23 cellular contexts compared by ENCODE assay signal in the genomic region with DNA sequence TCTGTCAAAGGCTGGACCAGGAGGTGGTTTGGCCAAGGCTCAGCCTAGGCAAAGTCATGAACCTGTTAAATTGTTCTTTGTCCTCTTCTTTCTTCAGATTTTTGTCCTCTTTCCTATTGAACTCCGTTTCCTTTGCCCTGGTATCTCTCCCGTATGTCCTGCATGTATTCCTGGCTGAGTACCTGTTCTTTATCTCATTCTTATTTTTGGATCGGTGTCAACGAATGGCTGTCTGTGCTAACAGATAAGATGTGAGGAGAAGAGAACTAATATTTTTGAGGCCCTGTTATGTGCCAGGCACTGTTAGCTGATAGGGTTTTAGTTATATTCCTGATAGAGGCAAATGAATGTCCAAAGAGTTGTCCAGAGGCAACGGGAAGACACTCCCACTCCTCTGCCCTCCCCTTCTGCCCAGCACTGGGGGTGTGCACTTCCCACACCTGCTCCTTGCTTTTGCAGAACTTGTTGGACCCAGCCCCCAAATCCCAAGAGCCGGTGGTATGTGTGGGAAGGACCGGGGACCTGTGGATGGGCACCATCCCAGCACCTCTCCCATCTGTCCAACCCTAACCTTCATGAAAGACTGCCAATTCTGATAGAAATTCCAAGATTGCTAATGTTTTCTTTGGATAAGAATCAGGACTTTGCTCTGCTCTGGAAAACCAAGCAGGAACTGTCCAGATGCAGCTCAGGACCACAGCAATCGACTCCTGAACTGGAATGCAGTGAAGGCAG. TPM values are rescaled to one million over a fixed set of nuclear protein-coding genes. Genes with fewer than 3 reads are reported as not detected.
DNase-seq lines count a peak whose midpoint lies in the region; ATAC-seq, FAIRE-seq and TF ChIP-seq lines count a peak whose summit lies in the region.
"Had no signal": no experiment of that assay in that cellular context is flagged by ENCODE, and none has a peak within 500 bp of the region (broad histone marks: within the 10 kb centered on the region; RNA-seq: fewer than 3 reads in every experiment).

No MANE protein-coding gene starts in this region.

- no peak overlapping the region for H3K18ac ChIP-seq in H1 (ENCODE audit: extremely low read depth, low read length)

- H4K5ac ChIP-seq in H1 (ENCODE audit: insufficient read length, low read depth, low read length): no peak overlapping the region

- H3K9ac ChIP-seq in PC-3 (ENCODE audit: low read length) (no peak overlapping the region), H1 (replicated peaks in 1 of 4; ENCODE audit: extremely low read depth in 1 of 4, low read depth in 3 of 4, low read length in 3 of 4) (no peak overlapping the region)

- POLR2A ChIA-PET in PC-3 (lab: Charles Lee; ENCODE audit: unreplicated experiment) (no interaction called here), H1 (lab: Charles Lee; ENCODE audit: partially characterized antibody) (interaction anchor here (0.6 to 1.7 kb wide), 3 partner anchors 10 to 28 kb away, joined by 3 to 4 read pairs (median 3); no protein-coding TSS in a partner anchor)

- H3F3A ChIP-seq in PC-3 (ENCODE audit: low read length, unreplicated experiment): no peaks in the 10 kb centered on the region

- no peak for TF ChIP-seq RAD21 in H1 (IDR thresholded peaks at IDR 0.05 in 1 of 2, conservative IDR thresholded peaks at IDR 0.05 in 1 of 2; ENCODE audit: low read depth in 2 of 2, low read length in 2 of 2)

- no peak for TF ChIP-seq EP300 in H1 (IDR thresholded peaks at IDR 0.05; ENCODE audit: borderline replicate concordance in 1 of 2, low read depth in 2 of 2, low read length in 2 of 2)

- H3K36me3 ChIP-seq in PC-3 (ENCODE audit: low read depth, low read length) (no peaks in the 10 kb centered on the region), H1 (ENCODE audit: control insufficient read depth in 2 of 4, insufficient read depth in 4 of 4, low read length in 3 of 4) (peaks cover 0 to 19% (median 0%) of the 10 kb centered on the region in 4 experiments; a peak in 2 of 8 replicates)
- H3K36me3 ChIP-seq: SJSA1, thoracic aorta had no signal

- DNase-seq in DMS 273 treated with DMSO at 0.1 percent for 48 hours (lab: John Stamatoyannopoulos, UW): peak; percentile 48
- peak; percentile 8 for DNase-seq in PC-3
- no peak for DNase-seq in H1 (ENCODE audit: low read depth in 1 of 2, low spot score in 2 of 2)
- no peak for DNase-seq in DMS53 treated with DMSO at 0.1 percent for 48 hours (lab: John Stamatoyannopoulos, UW; ENCODE audit: unreplicated experiment)
- DNase-seq in activated naive CD4-positive, alpha-beta T cell treated with anti-CD3 and anti-CD28 coated beads, Interleukin-2, amount 10 ng/mL, durations not matched to agents 7 days and 5 days: no peak
- DNase-seq: activated CD4-positive, alpha-beta T cell treated with anti-CD3 and anti-CD28 coated beads for 4 hours; BE2C; cortex of kidney; HCEC 1CT; naive thymus-derived CD4-positive, alpha-beta T cell; NCI-H187; NCI-H510A; T-helper 9 cell had no signal

- TF ChIP-seq CTCF in PC-3 (conservative IDR thresholded peaks at IDR 0.05; ENCODE audit: low read depth, low read length): no peak
- TF ChIP-seq CTCF in H1 (IDR thresholded peaks at IDR 0.05; ENCODE audit: control extremely low read depth in 1 of 3, insufficient read depth in 1 of 3, low read depth in 1 of 3, low read length in 3 of 3): no peak
- TF ChIP-seq CTCF in nephron (IDR thresholded peaks at IDR 0.05; ENCODE audit: unreplicated experiment in 3 of 3): no peak

- H3K4ac ChIP-seq in H1 (replicated peaks; ENCODE audit: insufficient read length, low read depth, low read length): no peak overlapping the region

- H2AFZ ChIP-seq in PC-3 (ENCODE audit: low read length): no peak overlapping the region
- no peak overlapping the region for H2AFZ ChIP-seq in H1 (ENCODE audit: low read length)

- H3K23me2 ChIP-seq in H1 (ENCODE audit: low read depth, low read length): no peaks in the 10 kb centered on the region

- H2AK5ac ChIP-seq in H1 (ENCODE audit: low read depth, low read length): no peak overlapping the region

- H2BK15ac ChIP-seq in H1 (ENCODE audit: low read length): no peak overlapping the region

- CTCF ChIA-PET in PC-3 (lab: Charles Lee): no interaction called here
- CTCF ChIA-PET in H1 (lab: Charles Lee; ENCODE audit: partially characterized antibody): interaction anchor here (0.6 to 1.2 kb wide), 2 partner anchors 43 to 183 kb away, joined by 3 read pairs; no protein-coding TSS in a partner anchor
- CTCF ChIA-PET in activated naive CD4-positive, alpha-beta T cell treated with anti-CD3 and anti-CD28 coated beads, Interleukin-2, amount 10 ng/mL, durations not matched to agents 7 days and 5 days (lab: Charles Lee): no interaction called here

- H3K4me1 Mint-ChIP-seq in nephron: peaks cover 15% of the 10 kb centered on the region
- peaks cover 10% of the 10 kb centered on the region for H3K4me1 Mint-ChIP-seq in activated naive CD4-positive, alpha-beta T cell treated with anti-CD3 and anti-CD28 coated beads, Interleukin-2, amount 10 ng/mL, durations not matched to agents 7 days and 5 days

- peak overlapping the region; percentile 48 for H2BK120ac ChIP-seq in H1 (replicated peaks; ENCODE audit: low read depth, low read length)

- H2BK12ac ChIP-seq in H1 (ENCODE audit: low read depth, low read length): no peak overlapping the region; the same call in 1 of the 2 replicates

- no TSS peak for BruUV-seq in PC-3 (replicated peaks; lab: Mats Ljungman, UMichigan)

- H3K27ac Mint-ChIP-seq in nephron: peak overlapping the region in 2 of 3 experiments; percentile 0
- no peak overlapping the region for H3K27ac Mint-ChIP-seq in activated naive CD4-positive, alpha-beta T cell treated with anti-CD3 and anti-CD28 coated beads, Interleukin-2, amount 10 ng/mL, durations not matched to agents 7 days and 5 days
- H3K27ac Mint-ChIP-seq: stimulated activated effector memory CD8-positive, alpha-beta T cell treated with anti-CD3 and anti-CD28 coated beads, Interleukin-12 subunit alpha, Interleukin-12 subunit beta, amount 100 ng/mL, for 72 hours had no signal

- H3K27me3 Mint-ChIP-seq in nephron (ENCODE audit: low read depth): peaks cover 6% of the 10 kb centered on the region
- H3K27me3 Mint-ChIP-seq in activated naive CD4-positive, alpha-beta T cell treated with anti-CD3 and anti-CD28 coated beads, Interleukin-2, amount 10 ng/mL, durations not matched to agents 7 days and 5 days: no peaks in the 10 kb centered on the region
- H3K27me3 Mint-ChIP-seq: naive thymus-derived CD4-positive, alpha-beta T cell had no signal

- H3K79me2 ChIP-seq in PC-3 (ENCODE audit: low read length) (no peaks in the 10 kb centered on the region), H1 (ENCODE audit: control insufficient read depth in 1 of 2, insufficient read depth in 2 of 2, low read length in 2 of 2) (no peaks in the 10 kb centered on the region)

- H4K91ac ChIP-seq in H1 (replicated peaks; ENCODE audit: insufficient read length, low read length): no peak overlapping the region

- H3K4me1 ChIP-seq in PC-3 (ENCODE audit: insufficient read depth, low read length) (no peaks in the 10 kb centered on the region), H1 (replicated peaks in 1 of 4; ENCODE audit: control insufficient read depth in 3 of 4, insufficient read depth in 4 of 4, low read length in 3 of 4) (peaks cover 8 to 27% (median 19%) of the 10 kb centered on the region in 4 experiments)
- H3K4me1 ChIP-seq: BE2C had no signal

- TF ChIP-seq POLR2A in H1 (IDR thresholded peaks at IDR 0.05; ENCODE audit: control extremely low read depth in 1 of 2, low read depth in 2 of 2, low read length in 2 of 2): no peak

- no peaks in the 10 kb centered on the region for H4K20me1 ChIP-seq in PC-3 (ENCODE audit: low read length)
- H4K20me1 ChIP-seq in H1 (replicated peaks in 1 of 2; ENCODE audit: control insufficient read depth in 1 of 2, insufficient read depth in 2 of 2, low read length in 2 of 2): no peaks in the 10 kb centered on the region

- no peak overlapping the region for H3K4me2 ChIP-seq in PC-3 (ENCODE audit: low read length)
- H3K4me2 ChIP-seq in H1 (ENCODE audit: insufficient read depth in 1 of 2, low read depth in 2 of 2, low read length in 2 of 2): no peak overlapping the region

- no peak overlapping the region for H2BK20ac ChIP-seq in H1 (ENCODE audit: low read length)

- H3K27ac ChIP-seq in PC-3 (ENCODE audit: low read length) (no peak overlapping the region), H1 (ENCODE audit: low read depth, low read length) (no peak overlapping the region)
- H3K27ac ChIP-seq: ascending aorta, SJSA1, thoracic aorta had no signal

- no peaks in the 10 kb centered on the region for H3K9me2 ChIP-seq in PC-3 (replicated peaks; ENCODE audit: low read length)

- intact Hi-C loops in PC-3 (cut with micrococcal nuclease): no loop called here

- H3K4me3 Mint-ChIP-seq in nephron: no peak overlapping the region
- H3K4me3 Mint-ChIP-seq in activated naive CD4-positive, alpha-beta T cell treated with anti-CD3 and anti-CD28 coated beads, Interleukin-2, amount 10 ng/mL, durations not matched to agents 7 days and 5 days: no peak overlapping the region
- H3K4me3 Mint-ChIP-seq: naive thymus-derived CD4-positive, alpha-beta T cell; stimulated activated effector memory CD8-positive, alpha-beta T cell treated with anti-CD3 and anti-CD28 coated beads, Interleukin-12 subunit alpha, Interleukin-12 subunit beta, amount 100 ng/mL, for 72 hours had no signal

- FAIRE-seq in H1 (lab: Jason Lieb, UNC): no peak
- FAIRE-seq: frontal cortex had no signal

- H3K36me3 Mint-ChIP-seq in nephron (ENCODE audit: low read depth): no peaks in the 10 kb centered on the region
- peaks cover 2% of the 10 kb centered on the region for H3K36me3 Mint-ChIP-seq in activated naive CD4-positive, alpha-beta T cell treated with anti-CD3 and anti-CD28 coated beads, Interleukin-2, amount 10 ng/mL, durations not matched to agents 7 days and 5 days

- no peak overlapping the region for H3K56ac ChIP-seq in H1 (replicated peaks; ENCODE audit: insufficient read length, low read depth, low read length)

- ATAC-seq in PC-3 (peak; percentile 60), HG03469 (IDR thresholded peaks at IDR 0.05; ENCODE audit: unreplicated experiment) (no peak), HG02610 (IDR thresholded peaks at IDR 0.05; ENCODE audit: unreplicated experiment) (no peak)
- ATAC-seq: naive thymus-derived CD4-positive, alpha-beta T cell; stimulated activated effector memory CD8-positive, alpha-beta T cell treated with anti-CD3 and anti-CD28 coated beads, Interleukin-12 subunit alpha, Interleukin-12 subunit beta, amount 100 ng/mL, for 72 hours had no signal

- no peaks in the 10 kb centered on the region for H3K9me3 ChIP-seq in PC-3 (ENCODE audit: low read length)
- no peaks in the 10 kb centered on the region for H3K9me3 ChIP-seq in H1 (ENCODE audit: insufficient read depth in 2 of 2, low read depth in 1 of 2, low read length in 1 of 2)
- H3K9me3 ChIP-seq: ascending aorta, BE2C, SJSA1, thoracic aorta had no signal

- no peak overlapping the region for H4K8ac ChIP-seq in H1 (ENCODE audit: extremely low read depth, insufficient read depth, low read length)

- H3K4me3 ChIP-seq in PC-3 (ENCODE audit: low read length): no peak overlapping the region
- H3K4me3 ChIP-seq in H1 (ENCODE audit: extremely low read depth in 1 of 4, insufficient read depth in 2 of 4, low read depth in 3 of 4, low read length in 4 of 4): no peak overlapping the region
- H3K4me3 ChIP-seq: ascending aorta, lung, SJSA1, thoracic aorta had no signal

- no peak overlapping the region for H3K14ac ChIP-seq in H1 (ENCODE audit: insufficient read length)

- H3K79me1 ChIP-seq in H1 (ENCODE audit: low read depth, low read length): no peaks in the 10 kb centered on the region

- WGBS in H1 (ENCODE audit: extremely low coverage in 1 of 2, insufficient coverage in 1 of 2, insufficient read length in 1 of 2, insufficient replicate concordance in 2 of 2, low coverage in 1 of 2, low lambda C conversion rate in 2 of 2, missing lambda C conversion rate in 1 of 2), 2 experiments: 90% methylated on average over 8 of the region's 8 CpGs; no CpG with 5 or more reads in 1 of the 2 experiments

- no peak overlapping the region for H2BK5ac ChIP-seq in H1 (ENCODE audit: low read depth, low read length)

- H3K23ac ChIP-seq in H1 (ENCODE audit: insufficient read length): no peak overlapping the region

- H3K27me3 ChIP-seq in PC-3 (ENCODE audit: low read length) (no peaks in the 10 kb centered on the region), H1 (replicated peaks in 1 of 4; ENCODE audit: control insufficient read depth in 3 of 4, extremely low read depth in 1 of 4, insufficient read depth in 3 of 4, low read length in 3 of 4) (no peaks in the 10 kb centered on the region)
- H3K27me3 ChIP-seq: ascending aorta, BE2C, SJSA1 had no signal

- H3K9me3 Mint-ChIP-seq in nephron: no peaks in the 10 kb centered on the region
- H3K9me3 Mint-ChIP-seq in activated naive CD4-positive, alpha-beta T cell treated with anti-CD3 and anti-CD28 coated beads, Interleukin-2, amount 10 ng/mL, durations not matched to agents 7 days and 5 days: no peaks in the 10 kb centered on the region
- H3K9me3 Mint-ChIP-seq: naive thymus-derived CD4-positive, alpha-beta T cell; stimulated activated effector memory CD8-positive, alpha-beta T cell treated with anti-CD3 and anti-CD28 coated beads, Interleukin-12 subunit alpha, Interleukin-12 subunit beta, amount 100 ng/mL, for 72 hours had no signal

RNA-seq across cellular contexts. Expression of gene MMP24OS, which starts 20.6 kb away (rescaled TPM):
- total RNA-seq in PC-3 (2014; rRNA removed): 19.5 and 22.7 TPM in 2 replicates
- total RNA-seq in H1 (2021; fragmentation: NEBNext Ultra II Directional; extraction: Animal tissue kit (Norgen Biotek cat#: 25700)): 19.0 and 22.2 TPM in 2 replicates
- polyA plus RNA-seq in H1 (2011; rRNA removed): 21.3 and 44.4 TPM in 2 replicates
- polyA plus RNA-seq in H1 (2011; cell fraction: cytosol; rRNA removed): 20.6 TPM
- 45.3 TPM for polyA plus RNA-seq in H1 (2011; cell fraction: nucleus; rRNA removed)
- 21.1 to 31.1 TPM (median 25.0 TPM) in 4 replicates for polyA plus RNA-seq in H1 (2012, experiment 1 of 2)
- 23.1 TPM for polyA plus RNA-seq in H1 (2012, experiment 2 of 2)
- polyA plus RNA-seq in H1 (2013, experiment 1 of 2): 19.5 TPM
- 17.8 TPM for polyA plus RNA-seq in H1 (2013, experiment 2 of 2)
- 5.5 and 9.3 TPM in 2 replicates for polyA minus RNA-seq in H1 (2011; rRNA and poly(A)+ RNA removed)
- 18.9 TPM for polyA minus RNA-seq in H1 (2011; cell fraction: cytosol; rRNA and poly(A)+ RNA removed)
- polyA minus RNA-seq in H1 (2011; cell fraction: nucleus; rRNA and poly(A)+ RNA removed): 27.2 TPM

RNA-seq across cellular contexts. Expression of gene EIF6, which starts 27.2 kb away (rescaled TPM):
- 292 and 294 TPM in 2 replicates for total RNA-seq in PC-3 (2014; rRNA removed)
- 183 and 184 TPM in 2 replicates for total RNA-seq in H1 (2021; fragmentation: NEBNext Ultra II Directional; extraction: Animal tissue kit (Norgen Biotek cat#: 25700))
- polyA plus RNA-seq in H1 (2011; rRNA removed): 319 and 374 TPM in 2 replicates
- 267 TPM for polyA plus RNA-seq in H1 (2011; cell fraction: cytosol; rRNA removed)
- polyA plus RNA-seq in H1 (2011; cell fraction: nucleus; rRNA removed): 359 TPM
- polyA plus RNA-seq in H1 (2012, experiment 1 of 2): 166 to 215 TPM (median 195 TPM) in 4 replicates
- polyA plus RNA-seq in H1 (2012, experiment 2 of 2): 307 TPM
- 104 TPM for polyA plus RNA-seq in H1 (2013, experiment 1 of 2)
- polyA plus RNA-seq in H1 (2013, experiment 2 of 2): 109 TPM
- polyA minus RNA-seq in H1 (2011; rRNA and poly(A)+ RNA removed): 168 and 184 TPM in 2 replicates
- polyA minus RNA-seq in H1 (2011; cell fraction: cytosol; rRNA and poly(A)+ RNA removed): 74.5 TPM
- polyA minus RNA-seq in H1 (2011; cell fraction: nucleus; rRNA and poly(A)+ RNA removed): 56.0 TPM

RNA-seq across cellular contexts. Expression of gene MMP24, which starts 30.9 kb away (rescaled TPM):
- total RNA-seq in PC-3 (2014; rRNA removed): 0.52 and 0.91 TPM in 2 replicates
- total RNA-seq in H1 (2021; fragmentation: NEBNext Ultra II Directional; extraction: Animal tissue kit (Norgen Biotek cat#: 25700)): 18.8 and 20.0 TPM in 2 replicates
- 21.4 and 27.2 TPM in 2 replicates for polyA plus RNA-seq in H1 (2011; rRNA removed)
- polyA plus RNA-seq in H1 (2011; cell fraction: cytosol; rRNA removed): 18.8 TPM
- 25.4 TPM for polyA plus RNA-seq in H1 (2011; cell fraction: nucleus; rRNA removed)
- polyA plus RNA-seq in H1 (2012, experiment 1 of 2): 14.2 to 22.0 TPM (median 19.1 TPM) in 4 replicates
- polyA plus RNA-seq in H1 (2012, experiment 2 of 2): 22.2 TPM
- 5.8 TPM for polyA plus RNA-seq in H1 (2013, experiment 1 of 2)
- 6.3 TPM for polyA plus RNA-seq in H1 (2013, experiment 2 of 2)
- 21.1 and 25.6 TPM in 2 replicates for polyA minus RNA-seq in H1 (2011; rRNA and poly(A)+ RNA removed)
- polyA minus RNA-seq in H1 (2011; cell fraction: cytosol; rRNA and poly(A)+ RNA removed): 14.8 TPM
- 12.5 TPM for polyA minus RNA-seq in H1 (2011; cell fraction: nucleus; rRNA and poly(A)+ RNA removed)
- total RNA-seq: ascending aorta had no signal

RNA-seq across cellular contexts. Expression of gene FAM83C, which starts 34.9 kb away (rescaled TPM):
- total RNA-seq in PC-3 (2014; rRNA removed): 0.12 TPM in 1 of 2 replicates, not detected in the other
- not detected in 2 replicates for total RNA-seq in H1 (2021; fragmentation: NEBNext Ultra II Directional; extraction: Animal tissue kit (Norgen Biotek cat#: 25700))
- not detected in 2 replicates for polyA plus RNA-seq in H1 (2011; rRNA removed)
- 0.03 TPM for polyA plus RNA-seq in H1 (2011; cell fraction: cytosol; rRNA removed)
- not detected for polyA plus RNA-seq in H1 (2011; cell fraction: nucleus; rRNA removed)
- polyA plus RNA-seq in H1 (2012, experiment 1 of 2): 0.05 TPM in 2 of 4 replicates, not detected in the others
- not detected for polyA plus RNA-seq in H1 (2012, experiment 2 of 2)
- polyA plus RNA-seq in H1 (2013, experiment 1 of 2): 0.02 TPM
- polyA plus RNA-seq in H1 (2013, experiment 2 of 2): 0.02 TPM
- polyA minus RNA-seq in H1 (2011; rRNA and poly(A)+ RNA removed): not detected in 2 replicates
- not detected for polyA minus RNA-seq in H1 (2011; cell fraction: cytosol; rRNA and poly(A)+ RNA removed)
- polyA minus RNA-seq in H1 (2011; cell fraction: nucleus; rRNA and poly(A)+ RNA removed): not detected
- total RNA-seq: ascending aorta; frontal cortex; lung; naive thymus-derived CD4-positive, alpha-beta T cell; posterior vena cava; SJSA1; thoracic aorta had no signal
- polyA plus RNA-seq: lung; naive thymus-derived CD4-positive, alpha-beta T cell had no signal

Comparison
In these comparisons a context has a peak if more than half of its experiments do, and no peak if none do; other contexts are left out.
1. DNase-seq: peak in DMS 273 treated with DMSO at 0.1 percent for 48 hours (single experiment) and PC-3 (single experiment); none in H1 (0 of 2), DMS53 treated with DMSO at 0.1 percent for 48 hours (single experiment) and activated naive CD4-positive, alpha-beta T cell treated with anti-CD3 and anti-CD28 coated beads, Interleukin-2, amount 10 ng/mL, durations not matched to agents 7 days and 5 days (single experiment).
2. RNA of gene MMP24, which starts 30.9 kb away (total RNA-seq): 18.8 to 20.0 TPM in H1; 0.52 to 0.91 TPM in PC-3; every median in the first group is over 10 times any median in the second.